ENCODE assay signal across 8 cellular contexts in the genomic region with DNA sequence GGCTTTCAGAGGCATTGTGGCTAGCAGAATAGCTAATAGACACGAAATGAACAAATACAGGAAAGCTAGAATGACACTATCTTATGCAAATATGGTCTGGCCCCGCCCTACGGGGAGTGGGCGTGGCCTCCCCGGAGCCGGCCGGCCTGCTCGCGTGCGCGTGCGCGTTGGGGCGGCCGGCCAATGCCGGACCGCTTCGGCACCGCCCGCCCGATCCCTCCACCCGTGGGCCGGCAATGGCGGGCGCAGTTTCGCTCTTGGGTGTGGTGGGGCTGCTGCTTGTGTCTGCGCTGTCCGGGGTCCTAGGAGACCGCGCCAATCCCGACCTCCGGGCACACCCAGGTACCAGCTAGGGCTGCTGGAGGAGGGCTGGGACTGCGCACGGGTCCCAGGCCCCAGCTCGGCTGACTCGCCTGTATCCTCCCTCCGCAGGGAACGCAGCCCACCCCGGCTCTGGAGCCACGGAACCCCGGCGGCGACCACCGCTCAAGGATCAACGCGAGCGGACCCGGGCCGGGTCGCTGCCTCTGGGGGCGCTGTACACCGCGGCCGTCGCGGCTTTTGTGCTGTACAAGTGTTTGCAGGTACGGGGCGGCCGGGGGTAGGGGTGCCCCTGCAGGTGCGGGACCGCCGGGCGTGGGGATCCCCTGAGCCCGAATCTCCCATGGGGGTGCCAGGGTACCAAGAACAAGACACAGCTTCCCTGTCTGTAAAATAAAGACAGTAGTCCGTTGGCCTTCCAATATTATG. TPM values are rescaled to one million over a fixed set of nuclear protein-coding genes. Genes with fewer than 3 reads are reported as not detected.
DNase-seq lines count a peak whose midpoint lies in the region; ATAC-seq and TF ChIP-seq lines count a peak whose summit lies in the region.

A gene with protein sequence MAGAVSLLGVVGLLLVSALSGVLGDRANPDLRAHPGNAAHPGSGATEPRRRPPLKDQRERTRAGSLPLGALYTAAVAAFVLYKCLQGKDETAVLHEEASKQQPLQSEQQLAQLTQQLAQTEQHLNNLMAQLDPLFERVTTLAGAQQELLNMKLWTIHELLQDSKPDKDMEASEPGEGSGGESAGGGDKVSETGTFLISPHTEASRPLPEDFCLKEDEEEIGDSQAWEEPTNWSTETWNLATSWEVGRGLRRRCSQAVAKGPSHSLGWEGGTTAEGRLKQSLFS (plus strand): TSS at position 149 of the 750 bp plus-strand sequence. CDS start 88 bp downstream, at position 237.

- H3K36me3 Mint-ChIP-seq in naive thymus-derived CD8-positive, alpha-beta T cell = peaks cover 4 to 29% (median 13%) of the 10 kb centered on the region in 3 donors

- DNase-seq in DND-41 (peak; percentile 75), RPMI7951 (ENCODE audit: low read depth) (peak; percentile 76), fibroblast of lung (ENCODE audit: low read depth in 2 of 2) (peak; percentile 70 to 88)
- DNase-seq in activated T-helper 1 cell treated with anti-CD3 and anti-CD28 coated beads, Interleukin-2, amount 50 U/mL, for 16 hours (ENCODE audit: low read depth in 1 of 2, low spot score in 1 of 2) = peak; percentile 63 to 80
- peak; percentile 76 to 98 (median 84) for DNase-seq in naive thymus-derived CD8-positive, alpha-beta T cell
- DNase-seq in stimulated activated naive CD4-positive, alpha-beta T cell treated with Interleukin-2 at 50 U/mL for 16 hours (lab: John Stamatoyannopoulos, UW) = peak; percentile 73

- ATAC-seq in DND-41 (ENCODE audit: insufficient read depth, low read depth) (peak; percentile 65), GM21723 (IDR thresholded peaks at IDR 0.05; ENCODE audit: unreplicated experiment) (peak; percentile 49)
- ATAC-seq in naive thymus-derived CD8-positive, alpha-beta T cell = peak; percentile 63

- peak within 1 kb of the TSS; percentile 74 to 94 (median 87) for H3K4me3 Mint-ChIP-seq in naive thymus-derived CD8-positive, alpha-beta T cell

- H3K4me2 ChIP-seq in DND-41 (ENCODE audit: insufficient read depth, low read length) = peak within 1 kb of the TSS; percentile 75
- H3K4me2 ChIP-seq in KMS-11 = peak within 1 kb of the TSS; percentile 84
- peak within 1 kb of the TSS; percentile 97 for H3K4me2 ChIP-seq in fibroblast of lung (ENCODE audit: extremely low read depth, insufficient read depth, low read length)

- H3K9me3 Mint-ChIP-seq in naive thymus-derived CD8-positive, alpha-beta T cell = peaks cover 0 to 6% (median 0%) of the 10 kb centered on the region in 9 donors

- no peaks in the 10 kb centered on the region for H3K27me3 ChIP-seq in DND-41 (ENCODE audit: insufficient read depth, low read length, poor library complexity)
- no peaks in the 10 kb centered on the region for H3K27me3 ChIP-seq in KMS-11 (ENCODE audit: insufficient read depth, low read depth)
- no peaks in the 10 kb centered on the region for H3K27me3 ChIP-seq in fibroblast of lung (ENCODE audit: control insufficient read depth, insufficient read depth, low read length)

- H3K4me1 Mint-ChIP-seq in naive thymus-derived CD8-positive, alpha-beta T cell = peaks cover 40 to 81% (median 77%) of the 10 kb centered on the region in 4 donors

- peaks cover 3% of the 10 kb centered on the region; the same call in 1 of the 2 replicates for H4K20me1 ChIP-seq in DND-41 (ENCODE audit: insufficient read depth, low read length)
- no peaks in the 10 kb centered on the region for H4K20me1 ChIP-seq in KMS-11 (ENCODE audit: insufficient read depth)
- H4K20me1 ChIP-seq in fibroblast of lung (ENCODE audit: control insufficient read depth, extremely low read depth, insufficient read depth, low read length) = no peaks in the 10 kb centered on the region

- H3K4me3 ChIP-seq in DND-41 (ENCODE audit: low read depth in 1 of 2, low read length in 2 of 2) (peak within 1 kb of the TSS; percentile 41 to 70; a peak in 3 of 4 replicates), KMS-11 (IDR thresholded peaks at IDR 0.05; ENCODE audit: insufficient read depth, low read depth, low read length) (peak within 1 kb of the TSS; percentile 46), fibroblast of lung (replicated peaks in 1 of 4; ENCODE audit: control extremely low read depth in 1 of 4, insufficient read depth in 1 of 4, low read depth in 3 of 4, low read length in 4 of 4) (peak within 1 kb of the TSS; percentile 53 to 82 (median 74))

- POLR2A ChIA-PET in naive thymus-derived CD8-positive, alpha-beta T cell (lab: Charles Lee) = interaction anchor here (0.7 to 8.7 kb wide), 22 partner anchors 12 to 547 kb away, joined by 3 to 180 read pairs (median 5); partner anchors contain the start of genes CREB3, FAM221B, GBA2 and HINT2

- H3K27me3 Mint-ChIP-seq in naive thymus-derived CD8-positive, alpha-beta T cell = peaks cover 0 to 5% (median 0%) of the 10 kb centered on the region in 5 donors

- peak within 1 kb of the TSS; percentile 72 for H2AFZ ChIP-seq in DND-41 (ENCODE audit: low read depth, low read length)
- H2AFZ ChIP-seq in KMS-11 (ENCODE audit: low read depth) = peak within 1 kb of the TSS; percentile 65
- H2AFZ ChIP-seq in fibroblast of lung (ENCODE audit: low read length) = peak within 1 kb of the TSS; percentile 83

- H3K36me3 ChIP-seq in DND-41 (ENCODE audit: insufficient read depth, low read length) (peaks cover 36% of the 10 kb centered on the region), KMS-11 (ENCODE audit: insufficient read depth) (no peaks in the 10 kb centered on the region), fibroblast of lung (ENCODE audit: control insufficient read depth, insufficient read depth, low read length) (peaks cover 2% of the 10 kb centered on the region)

- H3K27ac Mint-ChIP-seq in naive thymus-derived CD8-positive, alpha-beta T cell = peak within 1 kb of the TSS; percentile 94 to 100 (median 98)

- H3K9ac ChIP-seq in DND-41 (ENCODE audit: low read depth, low read length) = peak within 1 kb of the TSS; percentile 86
- peak within 1 kb of the TSS; percentile 75 for H3K9ac ChIP-seq in KMS-11
- H3K9ac ChIP-seq in fibroblast of lung (ENCODE audit: insufficient read depth, low read length) = peak within 1 kb of the TSS; percentile 97

- H3K4me1 ChIP-seq in DND-41 (ENCODE audit: insufficient read depth, low read length) (peaks cover 62% of the 10 kb centered on the region), KMS-11 (ENCODE audit: low read depth, poor library complexity, severe bottlenecking) (peaks cover 18% of the 10 kb centered on the region), fibroblast of lung (ENCODE audit: control insufficient read depth, extremely low read depth, insufficient read depth, low read length) (peaks cover 13% of the 10 kb centered on the region)

- H3K27ac ChIP-seq in DND-41 (ENCODE audit: low read length) (peak within 1 kb of the TSS; percentile 92), KMS-11 (peak within 1 kb of the TSS; percentile 81), fibroblast of lung (ENCODE audit: insufficient read depth, low read length) (peak within 1 kb of the TSS; percentile 97)

- H3K9me3 ChIP-seq in DND-41 (ENCODE audit: insufficient read depth, low read length, severe bottlenecking) (no peaks in the 10 kb centered on the region), fibroblast of lung (ENCODE audit: control insufficient read depth, insufficient read depth, low read depth, low read length) (no peaks in the 10 kb centered on the region)

- TF ChIP-seq CTCF in DND-41 (IDR thresholded peaks at IDR 0.05; ENCODE audit: borderline replicate concordance, extremely low read depth, low read length, poor library complexity, severe bottlenecking) (peak; percentile 85), KMS-11 (conservative IDR thresholded peaks at IDR 0.05; ENCODE audit: low read depth, low read length) (peak; percentile 64), fibroblast of lung (conservative IDR thresholded peaks at IDR 0.05 in 1 of 2, IDR thresholded peaks at IDR 0.05 in 1 of 2; ENCODE audit: low read depth in 1 of 2, low read length in 2 of 2) (peak; percentile 33 to 36)

- H3K79me2 ChIP-seq in DND-41 (ENCODE audit: insufficient read depth, low read length) (peaks cover 39% of the 10 kb centered on the region), KMS-11 (ENCODE audit: insufficient read depth, low read depth) (no peaks in the 10 kb centered on the region; the same call in 1 of the 2 replicates), fibroblast of lung (ENCODE audit: control insufficient read depth, insufficient read depth, low read length) (peaks cover 14% of the 10 kb centered on the region)

RNA-seq across cellular contexts. Expression of the gene that starts here (rescaled TPM):
- 18.1 and 32.5 TPM in 2 replicates for total RNA-seq in RPMI7951 (2014; rRNA removed; shearing (Covaris generic))
- total RNA-seq in fibroblast of lung = 15.4 and 20.6 TPM in 2 replicates
- 20.2 and 24.9 TPM in 2 replicates for polyA plus RNA-seq in fibroblast of lung
- polyA plus RNA-seq in fibroblast of lung (2012) = 34.3 and 34.9 TPM in 2 replicates
- polyA minus RNA-seq in fibroblast of lung (ENCODE audit: low replicate concordance) = 1.3 and 17.5 TPM in 2 replicates
- 10 to 100 TPM; 13.8 to 16.6 TPM for total RNA-seq in naive thymus-derived CD8-positive, alpha-beta T cell
- 10 to 100 TPM; 45.9 to 59.0 (median 51.5) TPM for polyA plus RNA-seq in naive thymus-derived CD8-positive, alpha-beta T cell

Comparison
In these comparisons a context has a peak if more than half of its experiments do, and no peak if none do; other contexts are left out.
1. Peak in every context shown above with its lines: DNase-seq, ATAC-seq, H3K4me3 ChIP-seq and H3K27ac ChIP-seq.
2. CTCF ChIP-seq: peak in every context shown above with its lines; median percentile 85 in DND-41; 64 in KMS-11; 34 in fibroblast of lung.